In genomic region chr6:31180500-31180899, GRCh38 we compare ENCODE assay signal across 8 cellular contexts. TPM values are rescaled to one million over a fixed set of nuclear protein-coding genes. Genes with fewer than 3 reads are reported as not detected.
DNase-seq lines count a peak whose midpoint lies in the region; ATAC-seq, FAIRE-seq and TF ChIP-seq lines count a peak whose summit lies in the region.

No MANE protein-coding gene starts in this region.

- no peaks in the 10 kb centered on the region for H3K79me2 ChIP-seq in trophoblast cell (ENCODE audit: control insufficient read depth, insufficient read depth, low read length, poor library complexity)

- no peaks in the 10 kb centered on the region for H3K4me1 ChIP-seq in trophoblast cell (ENCODE audit: control insufficient read depth in 1 of 2, insufficient read depth in 2 of 2, low read length in 2 of 2)

- no peak overlapping the region for H3K4me3 ChIP-seq in trophoblast cell (ENCODE audit: low read depth, low read length)

- H3K27ac ChIP-seq in trophoblast cell (ENCODE audit: low read depth, low read length) = no peak overlapping the region

- no peak overlapping the region for H2AK5ac ChIP-seq in trophoblast cell (ENCODE audit: low read length)

- peak overlapping the region; percentile 28 for H3K27ac Mint-ChIP-seq in activated CD4-positive, alpha-beta memory T cell treated with anti-CD3 and anti-CD28 coated beads, Interleukin-2, amount 10 ng/mL, durations not matched to agents 7 days and 5 days
- H3K27ac Mint-ChIP-seq in type B pancreatic cell = no peak overlapping the region

- no peak overlapping the region for H3K14ac ChIP-seq in trophoblast cell (ENCODE audit: low read length)

- no peak overlapping the region for H4K12ac ChIP-seq in trophoblast cell (ENCODE audit: low read depth, low read length)

- H3K4ac ChIP-seq in trophoblast cell (ENCODE audit: low read depth, low read length) = no peak overlapping the region

- H4K91ac ChIP-seq in trophoblast cell (ENCODE audit: low read depth, low read length) = no peak overlapping the region

- H3K4me2 ChIP-seq in trophoblast cell (ENCODE audit: low read length) = no peak overlapping the region

- FAIRE-seq in H54 (lab: Jason Lieb, UNC) = peak; percentile 70

- H2BK12ac ChIP-seq in trophoblast cell (ENCODE audit: low read length) = no peak overlapping the region

- CTCF ChIA-PET in activated CD4-positive, alpha-beta memory T cell treated with anti-CD3 and anti-CD28 coated beads, Interleukin-2, amount 10 ng/mL, durations not matched to agents 7 days and 5 days (lab: Charles Lee) = interaction anchor here (0.6 kb wide), 1 partner anchor 485 kb away, joined by 4 read pairs; no protein-coding TSS in a partner anchor

- no peaks in the 10 kb centered on the region for H3K36me3 Mint-ChIP-seq in activated CD4-positive, alpha-beta memory T cell treated with anti-CD3 and anti-CD28 coated beads, Interleukin-2, amount 10 ng/mL, durations not matched to agents 7 days and 5 days (ENCODE audit: low read depth)
- no peaks in the 10 kb centered on the region for H3K36me3 Mint-ChIP-seq in type B pancreatic cell

- no peak overlapping the region for H3K23ac ChIP-seq in trophoblast cell (ENCODE audit: low read length)

- ATAC-seq in esophagus mucosa (peak; percentile 81), GM19463 (IDR thresholded peaks at IDR 0.05; ENCODE audit: unreplicated experiment) (no peak), HG03097 (IDR thresholded peaks at IDR 0.05; ENCODE audit: low FRiP score, unreplicated experiment) (no peak)

- POLR2A ChIA-PET in activated CD4-positive, alpha-beta memory T cell treated with anti-CD3 and anti-CD28 coated beads, Interleukin-2, amount 10 ng/mL, durations not matched to agents 7 days and 5 days (lab: Charles Lee) = interaction anchor here (2.5 kb wide), 1 partner anchor 22 kb away, joined by 11 read pairs; the partner anchor contains the start of genes CCHCR1 and TCF19

- no peak overlapping the region for H2BK120ac ChIP-seq in trophoblast cell (ENCODE audit: insufficient read depth, low read length, poor library complexity)

- no peaks in the 10 kb centered on the region for H3K36me3 ChIP-seq in trophoblast cell (ENCODE audit: control insufficient read depth in 1 of 2, insufficient read depth in 2 of 2, low read length in 2 of 2)

- no peaks in the 10 kb centered on the region for H3K9me3 Mint-ChIP-seq in activated CD4-positive, alpha-beta memory T cell treated with anti-CD3 and anti-CD28 coated beads, Interleukin-2, amount 10 ng/mL, durations not matched to agents 7 days and 5 days
- H3K9me3 Mint-ChIP-seq in type B pancreatic cell = no peaks in the 10 kb centered on the region

- no peak overlapping the region for H2BK5ac ChIP-seq in trophoblast cell (ENCODE audit: low read depth, low read length, poor library complexity)

- WGBS in trophoblast cell (ENCODE audit: extremely low coverage, insufficient coverage, insufficient read length) = no CpG with 5 or more reads among the region's 26 CpGs

- DNase-seq in H54 (ENCODE audit: insufficient read length, low spot score) = peak; percentile 93
- peak; percentile 78 for DNase-seq in activated CD4-positive, alpha-beta memory T cell treated with anti-CD3 and anti-CD28 coated beads, Interleukin-2, amount 10 ng/mL, durations not matched to agents 7 days and 5 days
- peak; percentile 65 to 85 for DNase-seq in trophoblast cell
- no peak for DNase-seq in type B pancreatic cell (ENCODE audit: extremely low spot score, unreplicated experiment)
- no peak for DNase-seq in LoVo (ENCODE audit: low spot score)

- H4K8ac ChIP-seq in trophoblast cell (ENCODE audit: low read depth, low read length) = no peak overlapping the region

- H3K9ac ChIP-seq in trophoblast cell (ENCODE audit: low read length) = no peak overlapping the region

- H3K4me3 Mint-ChIP-seq in activated CD4-positive, alpha-beta memory T cell treated with anti-CD3 and anti-CD28 coated beads, Interleukin-2, amount 10 ng/mL, durations not matched to agents 7 days and 5 days = peak overlapping the region; percentile 81
- H3K4me3 Mint-ChIP-seq in type B pancreatic cell = no peak overlapping the region

- no peaks in the 10 kb centered on the region for H3K27me3 Mint-ChIP-seq in activated CD4-positive, alpha-beta memory T cell treated with anti-CD3 and anti-CD28 coated beads, Interleukin-2, amount 10 ng/mL, durations not matched to agents 7 days and 5 days
- H3K27me3 Mint-ChIP-seq in type B pancreatic cell = peaks cover 16% of the 10 kb centered on the region

- TF ChIP-seq CTCF in type B pancreatic cell (conservative IDR thresholded peaks at IDR 0.05) = no peak

- no peaks in the 10 kb centered on the region for H3K79me1 ChIP-seq in trophoblast cell (ENCODE audit: low read length)

- peaks cover 35% of the 10 kb centered on the region for H3K4me1 Mint-ChIP-seq in activated CD4-positive, alpha-beta memory T cell treated with anti-CD3 and anti-CD28 coated beads, Interleukin-2, amount 10 ng/mL, durations not matched to agents 7 days and 5 days
- H3K4me1 Mint-ChIP-seq in type B pancreatic cell (ENCODE audit: unreplicated experiment) = no peaks in the 10 kb centered on the region

- no peak overlapping the region for H3K18ac ChIP-seq in trophoblast cell (ENCODE audit: low read length)

- H2AFZ ChIP-seq in trophoblast cell (ENCODE audit: insufficient read depth, low read length, poor library complexity) = no peak overlapping the region

- no peaks in the 10 kb centered on the region for H3K27me3 ChIP-seq in trophoblast cell (ENCODE audit: insufficient read depth, low read length)

- H3K9me3 ChIP-seq in trophoblast cell (ENCODE audit: insufficient read depth, low read depth, low read length) = no peaks in the 10 kb centered on the region

- no peak for TF ChIP-seq POLR2A in H54 (IDR thresholded peaks at IDR 0.05; ENCODE audit: low read depth, low read length)

RNA-seq across cellular contexts. Expression of gene POU5F1, which starts 10.0 kb away (rescaled TPM):
- not detected for total RNA-seq in activated CD4-positive, alpha-beta memory T cell treated with anti-CD3 and anti-CD28 coated beads, Interleukin-2, amount 10 ng/mL, durations not matched to agents 7 days and 5 days
- total RNA-seq in esophagus mucosa = 0.40 TPM
- polyA plus RNA-seq in trophoblast cell (2013) = 3.6 and 4.2 TPM in 2 replicates
- not detected in 2 replicates for total RNA-seq in type B pancreatic cell (ENCODE audit: low replicate concordance)

RNA-seq across cellular contexts. Expression of gene TCF19, which starts 22.1 kb away (rescaled TPM):
- 10 to 100 TPM; 78.9 to 80.7 TPM for total RNA-seq in activated CD4-positive, alpha-beta memory T cell treated with anti-CD3 and anti-CD28 coated beads, Interleukin-2, amount 10 ng/mL, durations not matched to agents 7 days and 5 days
- total RNA-seq in esophagus mucosa (14.8 TPM), type B pancreatic cell (ENCODE audit: low replicate concordance) (8.9 and 18.9 TPM in 2 replicates)
- polyA plus RNA-seq in trophoblast cell (2013) = 7.1 and 7.5 TPM in 2 replicates

RNA-seq across cellular contexts. Expression of gene CCHCR1, which starts 22.9 kb away (rescaled TPM):
- 10 to 100 TPM; 36.1 to 36.7 TPM for total RNA-seq in activated CD4-positive, alpha-beta memory T cell treated with anti-CD3 and anti-CD28 coated beads, Interleukin-2, amount 10 ng/mL, durations not matched to agents 7 days and 5 days
- total RNA-seq in esophagus mucosa (11.1 TPM), type B pancreatic cell (ENCODE audit: low replicate concordance) (21.9 and 36.8 TPM in 2 replicates)
- polyA plus RNA-seq in trophoblast cell (2013) = 7.3 and 8.1 TPM in 2 replicates

RNA-seq across cellular contexts. Expression of gene PSORS1C2, which starts 41.6 kb away (rescaled TPM):
- not detected for total RNA-seq in activated CD4-positive, alpha-beta memory T cell treated with anti-CD3 and anti-CD28 coated beads, Interleukin-2, amount 10 ng/mL, durations not matched to agents 7 days and 5 days
- 0.40 TPM for total RNA-seq in esophagus mucosa
- polyA plus RNA-seq in trophoblast cell (2013) = not detected in 2 replicates
- total RNA-seq in type B pancreatic cell (ENCODE audit: low replicate concordance) = not detected in 2 replicates

Comparison
In these comparisons a context has a peak if more than half of its experiments do, and no peak if none do; other contexts are left out.
1. DNase-seq: peak in H54 (single experiment), activated CD4-positive, alpha-beta memory T cell treated with anti-CD3 and anti-CD28 coated beads, Interleukin-2, amount 10 ng/mL, durations not matched to agents 7 days and 5 days (single experiment) and trophoblast cell (2 of 2); none in type B pancreatic cell (single experiment) and LoVo (single experiment).